ENCODE assay signal across 11 cellular contexts in genomic region chr16:4677390-4677789, GRCh38. TPM values are rescaled to one million over a fixed set of nuclear protein-coding genes. Genes with fewer than 3 reads are reported as not detected.
DNase-seq lines count a peak whose midpoint lies in the region; ATAC-seq and TF ChIP-seq lines count a peak whose summit lies in the region.
"Had no signal": no experiment of that assay in that cellular context is flagged by ENCODE, and none has a peak within 500 bp of the region (broad histone marks: within the 10 kb centered on the region; RNA-seq: fewer than 3 reads in every experiment).

No MANE protein-coding gene starts in this region.

- TF ChIP-seq POLR2A in right lobe of liver (IDR thresholded peaks at IDR 0.05): no peak

- POLR2A ChIA-PET in CD4-positive, alpha-beta T cell (lab: Charles Lee): interaction anchor here (0.7 to 1.5 kb wide), 5 partner anchors 16 to 61 kb away, joined by 3 to 7 read pairs (median 4); partner anchors contain the start of genes ANKS3, DNAAF8, MGRN1 and NUDT16L1
- POLR2A ChIA-PET in OCI-LY7 (lab: Charles Lee): no interaction called here

- DNase-seq in CD4-positive, alpha-beta T cell: no peak
- no peak for DNase-seq in activated T-helper 2 cell treated with anti-CD3 and anti-CD28 coated beads, Interferon-gamma antibody, Interleukin-2, Interleukin-4, amounts not matched to agents 10 μg/mL and 5 μg/mL and 100 μg/mL, durations not matched to agents 14 hours and 24 hours and 36 hours (ENCODE audit: low spot score)
- DNase-seq in right lobe of liver: peak in 2 of 3 donors; percentile 71 to 85
- no peak for DNase-seq in OCI-LY7 (ENCODE audit: low spot score)
- DNase-seq in DMS 273 treated with DMSO at 0.1 percent for 48 hours (lab: John Stamatoyannopoulos, UW): no peak
- no peak for DNase-seq in cortex of kidney (lab: John Stamatoyannopoulos, UW)
- DNase-seq: Kasumi-1; NCI-H187; NCI-H524 treated with DMSO at 0.1 percent for 48 hours; stimulated activated CD4-positive, alpha-beta T cell treated with anti-CD3 and anti-CD28 coated beads, Interleukin-4, amount 100 ng/mL, for 24 hours had no signal

- 46% methylated on average over 6 of the region's 17 CpGs for WGBS in right lobe of liver (ENCODE audit: insufficient coverage, low coverage, low lambda C conversion rate, missing lambda C conversion rate)

- H2AFZ ChIP-seq in OCI-LY7 (ENCODE audit: low read length): no peak overlapping the region

- H3K27ac Mint-ChIP-seq in CD4-positive, alpha-beta T cell: peak overlapping the region; percentile 99
- peak overlapping the region; percentile 96 for H3K27ac Mint-ChIP-seq in activated T-helper 2 cell treated with anti-CD3 and anti-CD28 coated beads, Interferon-gamma antibody, Interleukin-2, Interleukin-4, amounts not matched to agents 10 μg/mL and 5 μg/mL and 100 μg/mL, durations not matched to agents 14 hours and 24 hours and 36 hours

- H3K27ac ChIP-seq in CD4-positive, alpha-beta T cell (ENCODE audit: low read depth, low read length): peak overlapping the region; percentile 72
- H3K27ac ChIP-seq in right lobe of liver (peak overlapping the region; percentile 30 to 96 (median 68)), OCI-LY7 (ENCODE audit: low read depth, low read length, poor library complexity, severe bottlenecking) (no peak overlapping the region)

- no peaks in the 10 kb centered on the region for H3K27me3 ChIP-seq in CD4-positive, alpha-beta T cell (ENCODE audit: control insufficient read depth, insufficient read depth, low read length)
- no peaks in the 10 kb centered on the region for H3K27me3 ChIP-seq in right lobe of liver

- no peaks in the 10 kb centered on the region for H3K9me3 ChIP-seq in CD4-positive, alpha-beta T cell (ENCODE audit: control insufficient read depth, low read length)
- H3K9me3 ChIP-seq in right lobe of liver (no peaks in the 10 kb centered on the region), OCI-LY7 (ENCODE audit: low read length) (no peaks in the 10 kb centered on the region)
- H3K9me3 ChIP-seq: mucosa of descending colon had no signal

- no peaks in the 10 kb centered on the region for H3K27me3 Mint-ChIP-seq in CD4-positive, alpha-beta T cell
- H3K27me3 Mint-ChIP-seq in activated T-helper 2 cell treated with anti-CD3 and anti-CD28 coated beads, Interferon-gamma antibody, Interleukin-2, Interleukin-4, amounts not matched to agents 10 μg/mL and 5 μg/mL and 100 μg/mL, durations not matched to agents 14 hours and 24 hours and 36 hours (ENCODE audit: low read depth): no peaks in the 10 kb centered on the region

- no peak overlapping the region for H3K4me3 ChIP-seq in right lobe of liver
- H3K4me3 ChIP-seq in OCI-LY7 (ENCODE audit: low read depth, low read length, poor library complexity, severe bottlenecking): no peak overlapping the region
- H3K4me3 ChIP-seq: mucosa of descending colon had no signal

- H3K36me3 ChIP-seq in right lobe of liver (peaks cover 0 to 12% (median 7%) of the 10 kb centered on the region in 4 donors), OCI-LY7 (ENCODE audit: insufficient read depth, low read length) (no peaks in the 10 kb centered on the region)

- no peaks in the 10 kb centered on the region for H3K9me2 ChIP-seq in OCI-LY7 (ENCODE audit: insufficient read depth, low read length)

- peaks cover 2 to 60% (median 28%) of the 10 kb centered on the region in 4 donors for H3K4me1 ChIP-seq in right lobe of liver
- H3K4me1 ChIP-seq in OCI-LY7 (ENCODE audit: insufficient read depth, low read length, poor library complexity, severe bottlenecking): no peaks in the 10 kb centered on the region

- H3K4me2 ChIP-seq in OCI-LY7 (ENCODE audit: low read length): no peak overlapping the region

- H3K4me3 Mint-ChIP-seq in CD4-positive, alpha-beta T cell: no peak overlapping the region
- no peak overlapping the region for H3K4me3 Mint-ChIP-seq in activated T-helper 2 cell treated with anti-CD3 and anti-CD28 coated beads, Interferon-gamma antibody, Interleukin-2, Interleukin-4, amounts not matched to agents 10 μg/mL and 5 μg/mL and 100 μg/mL, durations not matched to agents 14 hours and 24 hours and 36 hours (ENCODE audit: low read depth)

- ATAC-seq in CD4-positive, alpha-beta T cell (ENCODE audit: poor library complexity): no peak
- ATAC-seq in right lobe of liver: peak in 3 of 4 donors; percentile 18 to 26 (median 24)
- ATAC-seq: mucosa of descending colon had no signal

- H3K4me1 Mint-ChIP-seq in CD4-positive, alpha-beta T cell (ENCODE audit: low read depth): peaks cover 34% of the 10 kb centered on the region
- H3K4me1 Mint-ChIP-seq in activated T-helper 2 cell treated with anti-CD3 and anti-CD28 coated beads, Interferon-gamma antibody, Interleukin-2, Interleukin-4, amounts not matched to agents 10 μg/mL and 5 μg/mL and 100 μg/mL, durations not matched to agents 14 hours and 24 hours and 36 hours (ENCODE audit: low read depth): peaks cover 20% of the 10 kb centered on the region

- no peaks in the 10 kb centered on the region for H3K9me3 Mint-ChIP-seq in CD4-positive, alpha-beta T cell
- no peaks in the 10 kb centered on the region for H3K9me3 Mint-ChIP-seq in activated T-helper 2 cell treated with anti-CD3 and anti-CD28 coated beads, Interferon-gamma antibody, Interleukin-2, Interleukin-4, amounts not matched to agents 10 μg/mL and 5 μg/mL and 100 μg/mL, durations not matched to agents 14 hours and 24 hours and 36 hours

- no peak for TF ChIP-seq CTCF in CD4-positive, alpha-beta T cell (IDR thresholded peaks at IDR 0.05)
- no peak for TF ChIP-seq CTCF in right lobe of liver (IDR thresholded peaks at IDR 0.05)
- TF ChIP-seq CTCF in OCI-LY7 (conservative IDR thresholded peaks at IDR 0.05; ENCODE audit: low read length): no peak

- CTCF ChIA-PET in CD4-positive, alpha-beta T cell (lab: Charles Lee): no interaction called here
- CTCF ChIA-PET in OCI-LY7 (lab: Charles Lee; ENCODE audit: unreplicated experiment): no interaction called here

- no peaks in the 10 kb centered on the region for H4K20me1 ChIP-seq in OCI-LY7 (ENCODE audit: insufficient read depth, low read length)

- intact Hi-C loops in CD4-positive, alpha-beta T cell (cut with DNase I, micrococcal nuclease): no loop called here
- intact Hi-C loops in activated T-helper 2 cell treated with anti-CD3 and anti-CD28 coated beads, Interferon-gamma antibody, Interleukin-2, Interleukin-4, amounts not matched to agents 10 μg/mL and 5 μg/mL and 100 μg/mL, durations not matched to agents 14 hours and 24 hours and 36 hours (cut with micrococcal nuclease): loop anchor here (5.0 kb wide), 1 partner anchor 140 kb away; the partner anchor contains the start of gene CDIP1
- intact Hi-C loops in right lobe of liver (cut with DNase I): no loop called here
- intact Hi-C loops in OCI-LY7 (cut with micrococcal nuclease; ENCODE audit: unreplicated experiment): no loop called here

- no TSS peak for BruUV-seq in OCI-LY7 (replicated peaks; lab: Mats Ljungman, UMichigan)

- peaks cover 31% of the 10 kb centered on the region for H3K36me3 Mint-ChIP-seq in CD4-positive, alpha-beta T cell (ENCODE audit: low read depth)
- peaks cover 32% of the 10 kb centered on the region for H3K36me3 Mint-ChIP-seq in activated T-helper 2 cell treated with anti-CD3 and anti-CD28 coated beads, Interferon-gamma antibody, Interleukin-2, Interleukin-4, amounts not matched to agents 10 μg/mL and 5 μg/mL and 100 μg/mL, durations not matched to agents 14 hours and 24 hours and 36 hours (ENCODE audit: low read depth)

- no peaks in the 10 kb centered on the region for H3K79me2 ChIP-seq in OCI-LY7 (ENCODE audit: insufficient read depth, low read depth, low read length)

RNA-seq across cellular contexts. Expression of gene NUDT16L1, which starts 16.0 kb away (rescaled TPM):
- 10 to 100 TPM; 75.2 to 78.9 TPM for total RNA-seq in CD4-positive, alpha-beta T cell
- 34.1 and 35.5 TPM in 2 replicates for total RNA-seq in activated T-helper 2 cell treated with anti-CD3 and anti-CD28 coated beads, Interferon-gamma antibody, Interleukin-2, Interleukin-4, amounts not matched to agents 10 μg/mL and 5 μg/mL and 100 μg/mL, durations not matched to agents 14 hours and 24 hours and 36 hours
- 10 to 100 TPM; 17.8 to 36.3 (median 23.0) TPM for total RNA-seq in right lobe of liver
- total RNA-seq in OCI-LY7 (2014; rRNA removed; shearing (Covaris generic)): 14.9 and 17.8 TPM in 2 replicates
- 15.9 and 18.9 TPM in 2 replicates for total RNA-seq in OCI-LY7 (2022)

RNA-seq across cellular contexts. Expression of gene MGRN1, which starts 52.8 kb away (rescaled TPM):
- 10 to 100 TPM; 45.9 to 48.6 TPM for total RNA-seq in CD4-positive, alpha-beta T cell
- total RNA-seq in activated T-helper 2 cell treated with anti-CD3 and anti-CD28 coated beads, Interferon-gamma antibody, Interleukin-2, Interleukin-4, amounts not matched to agents 10 μg/mL and 5 μg/mL and 100 μg/mL, durations not matched to agents 14 hours and 24 hours and 36 hours: 124 TPM in 2 replicates
- 10 to 100 TPM; 42.5 to 67.3 (median 49.5) TPM for total RNA-seq in right lobe of liver
- 14.1 and 14.3 TPM in 2 replicates for total RNA-seq in OCI-LY7 (2014; rRNA removed; shearing (Covaris generic))
- 43.1 and 45.4 TPM in 2 replicates for total RNA-seq in OCI-LY7 (2022)

RNA-seq across cellular contexts. Expression of gene ANKS3, which starts 56.7 kb away (rescaled TPM):
- total RNA-seq in CD4-positive, alpha-beta T cell: 10 to 100 TPM; 13.5 TPM
- 18.6 and 20.6 TPM in 2 replicates for total RNA-seq in activated T-helper 2 cell treated with anti-CD3 and anti-CD28 coated beads, Interferon-gamma antibody, Interleukin-2, Interleukin-4, amounts not matched to agents 10 μg/mL and 5 μg/mL and 100 μg/mL, durations not matched to agents 14 hours and 24 hours and 36 hours
- total RNA-seq in right lobe of liver: 10 to 100 TPM in 1 of 6 experiments, 1 to 10 TPM in 5; 4.7 to 10.7 (median 7.6) TPM
- 17.6 and 19.5 TPM in 2 replicates for total RNA-seq in OCI-LY7 (2014; rRNA removed; shearing (Covaris generic))
- 21.7 and 25.4 TPM in 2 replicates for total RNA-seq in OCI-LY7 (2022)

RNA-seq across cellular contexts. Expression of gene DNAAF8, which starts 56.9 kb away (rescaled TPM):
- total RNA-seq in CD4-positive, alpha-beta T cell: under 1 TPM in 1 of 2 experiments, not detected in 1; 0.25 TPM
- total RNA-seq in activated T-helper 2 cell treated with anti-CD3 and anti-CD28 coated beads, Interferon-gamma antibody, Interleukin-2, Interleukin-4, amounts not matched to agents 10 μg/mL and 5 μg/mL and 100 μg/mL, durations not matched to agents 14 hours and 24 hours and 36 hours: 0.11 TPM in 1 of 2 replicates, not detected in the other
- total RNA-seq in right lobe of liver (under 1 TPM in 5 of 6 experiments, not detected in 1; 0.12 to 0.92 (median 0.42) TPM), OCI-LY7 (2022) (1.1 TPM in 1 of 2 replicates, not detected in the other)
- total RNA-seq in OCI-LY7 (2014; rRNA removed; shearing (Covaris generic)): 0.36 and 0.38 TPM in 2 replicates

Comparison
In these comparisons a context has a peak if more than half of its experiments do, and no peak if none do; other contexts are left out.
1. DNase-seq: peak in right lobe of liver (2 of 3); none in CD4-positive, alpha-beta T cell (0 of 10), activated T-helper 2 cell treated with anti-CD3 and anti-CD28 coated beads, Interferon-gamma antibody, Interleukin-2, Interleukin-4, amounts not matched to agents 10 μg/mL and 5 μg/mL and 100 μg/mL, durations not matched to agents 14 hours and 24 hours and 36 hours (single experiment), OCI-LY7 (single experiment), DMS 273 treated with DMSO at 0.1 percent for 48 hours (single experiment) and cortex of kidney (single experiment).